ENCODE assay signal across 11 cellular contexts in genomic region chr1:100077525-100077924, GRCh38. TPM values are rescaled to one million over a fixed set of nuclear protein-coding genes. Genes with fewer than 3 reads are reported as not detected.
DNase-seq lines count a peak whose midpoint lies in the region; ATAC-seq lines count a peak whose summit lies in the region.
"Had no signal": no experiment of that assay in that cellular context is flagged by ENCODE, and none has a peak within 500 bp of the region (broad histone marks: within the 10 kb centered on the region; RNA-seq: fewer than 3 reads in every experiment).

No MANE protein-coding gene starts in this region.

- ATAC-seq in GM18520 (IDR thresholded peaks at IDR 0.05; ENCODE audit: unreplicated experiment), result peak; percentile 49
- peak; percentile 58 for ATAC-seq in GM21576 (IDR thresholded peaks at IDR 0.05; ENCODE audit: unreplicated experiment)
- ATAC-seq in HG03378 (IDR thresholded peaks at IDR 0.05; ENCODE audit: unreplicated experiment), result peak; percentile 55

- DNase-seq in glomerular endothelial cell (ENCODE audit: extremely low read depth, low read depth, low spot score), result peak; percentile 25
- DNase-seq in NCI-H510A treated with DMSO at 0.1 percent for 48 hours (lab: John Stamatoyannopoulos, UW), result no peak
- no peak for DNase-seq in NCI-H82 (lab: John Stamatoyannopoulos, UW)
- no peak for DNase-seq in DMS53 (lab: John Stamatoyannopoulos, UW)
- no peak for DNase-seq in stimulated activated CD4-positive, alpha-beta T cell treated with anti-CD3 and anti-CD28 coated beads, Interleukin-2, amount 100 ng/mL, for 24 hours
- DNase-seq: activated naive CD8-positive, alpha-beta T cell treated with anti-CD3 and anti-CD28 coated beads, Interleukin-2, amount 10 ng/mL, durations not matched to agents 7 days and 5 days; NCI-H2107; nephron progenitor cell had no signal

RNA-seq across cellular contexts. Expression of gene SASS6, which starts 55.2 kb away (rescaled TPM):
- total RNA-seq in glomerular endothelial cell, result 1.2 and 1.9 TPM in 2 replicates

RNA-seq across cellular contexts. Expression of gene TRMT13, which starts 55.4 kb away (rescaled TPM):
- total RNA-seq in glomerular endothelial cell, result 9.0 and 50.5 TPM in 2 replicates
